Comparison of ENCODE assay signal across 1 cellular context in the genomic region with DNA sequence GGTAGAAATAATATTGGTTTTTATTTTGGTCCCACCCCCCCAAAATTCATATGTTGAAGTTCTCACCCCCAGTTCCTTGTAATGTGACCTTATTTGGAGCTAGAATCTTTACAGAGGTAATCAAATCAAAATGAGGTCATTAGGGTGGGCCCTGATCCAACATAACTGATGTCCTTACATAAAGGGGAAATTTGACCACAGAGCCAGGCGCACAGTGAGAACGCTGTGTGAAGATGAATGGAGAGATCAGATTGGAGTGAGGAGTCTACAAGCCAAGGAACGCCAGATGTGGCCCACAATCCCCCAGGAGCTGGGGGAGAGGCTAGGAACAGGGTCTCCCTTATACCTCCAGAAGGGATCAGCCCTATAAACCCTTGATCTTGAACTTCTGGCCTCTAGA.
TF ChIP-seq lines count a peak whose summit lies in the region.

No MANE protein-coding gene starts in this region.

TF ChIP-seq in GM23338, 12 proteins besides CTCF, POLR2A, EP300 and RAD21:
- TF ChIP-seq, protein P1, sequence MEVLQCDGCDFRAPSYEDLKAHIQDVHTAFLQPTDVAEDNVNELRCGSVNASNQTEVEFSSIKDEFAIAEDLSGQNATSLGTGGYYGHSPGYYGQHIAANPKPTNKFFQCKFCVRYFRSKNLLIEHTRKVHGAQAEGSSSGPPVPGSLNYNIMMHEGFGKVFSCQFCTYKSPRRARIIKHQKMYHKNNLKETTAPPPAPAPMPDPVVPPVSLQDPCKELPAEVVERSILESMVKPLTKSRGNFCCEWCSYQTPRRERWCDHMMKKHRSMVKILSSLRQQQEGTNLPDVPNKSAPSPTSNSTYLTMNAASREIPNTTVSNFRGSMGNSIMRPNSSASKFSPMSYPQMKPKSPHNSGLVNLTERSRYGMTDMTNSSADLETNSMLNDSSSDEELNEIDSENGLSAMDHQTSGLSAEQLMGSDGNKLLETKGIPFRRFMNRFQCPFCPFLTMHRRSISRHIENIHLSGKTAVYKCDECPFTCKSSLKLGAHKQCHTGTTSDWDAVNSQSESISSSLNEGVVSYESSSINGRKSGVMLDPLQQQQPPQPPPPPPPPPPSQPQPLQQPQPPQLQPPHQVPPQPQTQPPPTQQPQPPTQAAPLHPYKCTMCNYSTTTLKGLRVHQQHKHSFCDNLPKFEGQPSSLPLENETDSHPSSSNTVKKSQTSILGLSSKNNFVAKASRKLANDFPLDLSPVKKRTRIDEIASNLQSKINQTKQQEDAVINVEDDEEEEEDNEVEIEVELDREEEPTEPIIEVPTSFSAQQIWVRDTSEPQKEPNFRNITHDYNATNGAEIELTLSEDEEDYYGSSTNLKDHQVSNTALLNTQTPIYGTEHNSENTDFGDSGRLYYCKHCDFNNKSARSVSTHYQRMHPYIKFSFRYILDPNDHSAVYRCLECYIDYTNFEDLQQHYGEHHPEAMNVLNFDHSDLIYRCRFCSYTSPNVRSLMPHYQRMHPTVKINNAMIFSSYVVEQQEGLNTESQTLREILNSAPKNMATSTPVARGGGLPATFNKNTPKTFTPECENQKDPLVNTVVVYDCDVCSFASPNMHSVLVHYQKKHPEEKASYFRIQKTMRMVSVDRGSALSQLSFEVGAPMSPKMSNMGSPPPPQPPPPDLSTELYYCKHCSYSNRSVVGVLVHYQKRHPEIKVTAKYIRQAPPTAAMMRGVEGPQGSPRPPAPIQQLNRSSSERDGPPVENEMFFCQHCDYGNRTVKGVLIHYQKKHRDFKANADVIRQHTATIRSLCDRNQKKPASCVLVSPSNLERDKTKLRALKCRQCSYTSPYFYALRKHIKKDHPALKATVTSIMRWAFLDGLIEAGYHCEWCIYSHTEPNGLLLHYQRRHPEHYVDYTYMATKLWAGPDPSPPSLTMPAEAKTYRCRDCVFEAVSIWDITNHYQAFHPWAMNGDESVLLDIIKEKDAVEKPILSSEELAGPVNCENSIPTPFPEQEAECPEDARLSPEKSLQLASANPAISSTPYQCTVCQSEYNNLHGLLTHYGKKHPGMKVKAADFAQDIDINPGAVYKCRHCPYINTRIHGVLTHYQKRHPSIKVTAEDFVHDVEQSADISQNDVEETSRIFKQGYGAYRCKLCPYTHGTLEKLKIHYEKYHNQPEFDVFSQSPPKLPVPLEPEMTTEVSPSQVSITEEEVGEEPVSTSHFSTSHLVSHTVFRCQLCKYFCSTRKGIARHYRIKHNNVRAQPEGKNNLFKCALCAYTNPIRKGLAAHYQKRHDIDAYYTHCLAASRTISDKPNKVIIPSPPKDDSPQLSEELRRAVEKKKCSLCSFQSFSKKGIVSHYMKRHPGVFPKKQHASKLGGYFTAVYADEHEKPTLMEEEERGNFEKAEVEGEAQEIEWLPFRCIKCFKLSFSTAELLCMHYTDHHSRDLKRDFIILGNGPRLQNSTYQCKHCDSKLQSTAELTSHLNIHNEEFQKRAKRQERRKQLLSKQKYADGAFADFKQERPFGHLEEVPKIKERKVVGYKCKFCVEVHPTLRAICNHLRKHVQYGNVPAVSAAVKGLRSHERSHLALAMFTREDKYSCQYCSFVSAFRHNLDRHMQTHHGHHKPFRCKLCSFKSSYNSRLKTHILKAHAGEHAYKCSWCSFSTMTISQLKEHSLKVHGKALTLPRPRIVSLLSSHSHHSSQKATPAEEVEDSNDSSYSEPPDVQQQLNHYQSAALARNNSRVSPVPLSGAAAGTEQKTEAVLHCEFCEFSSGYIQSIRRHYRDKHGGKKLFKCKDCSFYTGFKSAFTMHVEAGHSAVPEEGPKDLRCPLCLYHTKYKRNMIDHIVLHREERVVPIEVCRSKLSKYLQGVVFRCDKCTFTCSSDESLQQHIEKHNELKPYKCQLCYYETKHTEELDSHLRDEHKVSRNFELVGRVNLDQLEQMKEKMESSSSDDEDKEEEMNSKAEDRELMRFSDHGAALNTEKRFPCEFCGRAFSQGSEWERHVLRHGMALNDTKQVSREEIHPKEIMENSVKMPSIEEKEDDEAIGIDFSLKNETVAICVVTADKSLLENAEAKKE (CRISPR knock-in tag; IDR thresholded peaks at IDR 0.05) = no peak
- TF ChIP-seq ZNF331 (CRISPR knock-in tag; IDR thresholded peaks at IDR 0.05; ENCODE audit: low read depth) = no peak
